16 cellular contexts compared by ENCODE assay signal in the genomic region with DNA sequence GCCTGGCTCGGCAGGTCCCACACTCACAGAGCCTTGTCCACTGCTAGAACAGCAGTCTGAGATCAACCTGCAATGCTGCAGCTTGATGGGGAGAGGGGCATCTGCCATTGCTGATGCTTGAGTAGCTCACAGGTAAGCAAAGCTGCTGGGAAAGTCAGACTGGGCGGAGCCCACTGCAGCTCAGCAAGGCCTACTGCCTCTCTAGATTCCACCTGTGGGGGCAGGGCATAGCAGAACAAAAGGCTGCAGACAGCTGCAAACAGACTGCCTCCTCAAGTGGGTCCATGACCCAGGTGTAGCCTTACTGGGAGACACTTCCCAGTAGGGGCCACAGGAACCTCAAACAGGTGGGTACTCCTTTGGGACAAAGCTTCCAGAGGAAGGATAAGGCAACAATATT.
"Had no signal": no experiment of that assay in that cellular context is flagged by ENCODE, and none has a peak within 500 bp of the region (broad histone marks: within the 10 kb centered on the region; RNA-seq: fewer than 3 reads in every experiment).

No MANE protein-coding gene starts in this region.

- H3K4me1 Mint-ChIP-seq: natural killer cell, neural crest cell had no signal

- H3K27ac Mint-ChIP-seq: natural killer cell had no signal

- ATAC-seq: heart left ventricle, natural killer cell had no signal

- FAIRE-seq: frontal cortex, islet of Langerhans had no signal

- H3K27me3 ChIP-seq: right atrium auricular region, sigmoid colon had no signal

- H3K4me1 ChIP-seq: heart left ventricle, right atrium auricular region, sigmoid colon had no signal

- DNase-seq: effector CD4-positive, alpha-beta T cell; heart left ventricle; hippocampal formation; kidney glomerular epithelial cell; natural killer cell; posterior cingulate gyrus; sigmoid colon; stimulated activated CD4-positive, alpha-beta T cell treated with anti-CD3 and anti-CD28 coated beads, Interleukin-2, amount 100 ng/mL, for 48 hours; stimulated activated naive CD4-positive, alpha-beta T cell treated with Interleukin-2 at 50 U/mL for 16 hours; trophoblast cell had no signal

- H3K4me3 ChIP-seq: coronary artery, heart left ventricle, right atrium auricular region, sigmoid colon, skin epidermis had no signal

- H3K4me3 Mint-ChIP-seq: natural killer cell, neural crest cell had no signal

- H3K27ac ChIP-seq: coronary artery, heart left ventricle, right atrium auricular region, sigmoid colon, skin epidermis had no signal

- H3K36me3 ChIP-seq: heart left ventricle, right atrium auricular region, sigmoid colon had no signal

- H3K9me3 ChIP-seq: right atrium auricular region, sigmoid colon had no signal

- H3K36me3 Mint-ChIP-seq: natural killer cell had no signal
